ENCODE assay signal across 1 cellular context in the genomic region with DNA sequence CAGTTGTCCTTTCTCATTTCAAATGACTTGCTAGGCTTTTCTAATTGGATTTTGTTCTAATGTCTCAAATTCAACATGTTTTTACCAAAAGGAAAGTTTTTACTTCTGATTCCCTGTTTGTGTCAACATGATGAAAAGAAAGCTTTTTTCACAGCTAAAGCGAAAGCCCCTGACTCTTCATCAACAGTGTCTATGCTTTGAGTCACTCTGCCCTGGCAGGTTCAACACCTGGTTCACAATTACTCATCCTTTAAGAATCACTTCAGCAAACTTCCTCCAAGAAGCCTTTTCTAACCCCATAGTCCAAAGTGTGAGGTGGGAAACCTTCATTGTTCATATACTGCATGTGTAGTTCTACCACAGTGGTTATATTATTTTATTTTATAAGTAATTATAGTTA.
TF ChIP-seq lines count a peak whose summit lies in the region.

No MANE protein-coding gene starts in this region.

TF ChIP-seq in HepG2, 621 proteins besides CTCF, POLR2A, EP300 and RAD21 (continued from another document):
- TF ChIP-seq CCDC6 (CRISPR knock-in tag; IDR thresholded peaks at IDR 0.05): no peak
- no peak for TF ChIP-seq RCOR2 (CRISPR knock-in tag; IDR thresholded peaks at IDR 0.05)
- no peak for TF ChIP-seq ZNF558 (CRISPR knock-in tag; IDR thresholded peaks at IDR 0.05; ENCODE audit: borderline replicate concordance)
- no peak for TF ChIP-seq SNAI1 (CRISPR knock-in tag; IDR thresholded peaks at IDR 0.05; ENCODE audit: borderline replicate concordance)
- TF ChIP-seq YY1 (IDR thresholded peaks at IDR 0.05; ENCODE audit: insufficient read depth, insufficient replicate concordance, low read depth, low read length): no peak
- no peak for TF ChIP-seq CENPT (CRISPR knock-in tag; IDR thresholded peaks at IDR 0.05; ENCODE audit: low read depth)
- no peak for TF ChIP-seq ZNF430 (CRISPR knock-in tag; IDR thresholded peaks at IDR 0.05)
- no peak for TF ChIP-seq ZNF557 (CRISPR knock-in tag; IDR thresholded peaks at IDR 0.05)
- TF ChIP-seq ZNF414 (CRISPR knock-in tag; IDR thresholded peaks at IDR 0.05): no peak
- no peak for TF ChIP-seq ZNF3 (CRISPR knock-in tag; IDR thresholded peaks at IDR 0.05)
- TF ChIP-seq ZSCAN31 (CRISPR knock-in tag; IDR thresholded peaks at IDR 0.05; ENCODE audit: low read depth): no peak
- no peak for TF ChIP-seq ARNT (IDR thresholded peaks at IDR 0.05)
- no peak for TF ChIP-seq ZNF710 (CRISPR knock-in tag; IDR thresholded peaks at IDR 0.05; ENCODE audit: borderline replicate concordance)
TF ChIP-seq in HepG2: peak in this region for 0.
